8 cellular contexts compared by ENCODE assay signal in genomic region chr14:70886421-70887206, GRCh38. TPM values are rescaled to one million over a fixed set of nuclear protein-coding genes. Genes with fewer than 3 reads are reported as not detected.
DNase-seq lines count a peak whose midpoint lies in the region; ATAC-seq and TF ChIP-seq lines count a peak whose summit lies in the region.

No MANE protein-coding gene starts in this region.

- H3K9ac ChIP-seq in KMS-11: no peak overlapping the region

- peak overlapping the region; percentile 91 for H3K27ac Mint-ChIP-seq in activated naive CD8-positive, alpha-beta T cell
- H3K27ac Mint-ChIP-seq in mesothelial cell of epicardium: no peak overlapping the region

- H3K4me1 Mint-ChIP-seq in activated naive CD8-positive, alpha-beta T cell (ENCODE audit: low read depth): peaks cover 81% of the 10 kb centered on the region
- peaks cover 26% of the 10 kb centered on the region for H3K4me1 Mint-ChIP-seq in mesothelial cell of epicardium

- H3K27me3 Mint-ChIP-seq in activated naive CD8-positive, alpha-beta T cell: no peaks in the 10 kb centered on the region
- no peaks in the 10 kb centered on the region for H3K27me3 Mint-ChIP-seq in mesothelial cell of epicardium (ENCODE audit: low read depth)

- H3K4me1 ChIP-seq in KMS-11 (ENCODE audit: low read depth, poor library complexity, severe bottlenecking): peaks cover 56% of the 10 kb centered on the region

- H4K20me1 ChIP-seq in KMS-11 (ENCODE audit: insufficient read depth): no peaks in the 10 kb centered on the region

- no peaks in the 10 kb centered on the region for H3K79me2 ChIP-seq in KMS-11 (ENCODE audit: insufficient read depth, low read depth)

- H3K27ac ChIP-seq in KMS-11: peak overlapping the region; percentile 62

- ATAC-seq in GM19468 (IDR thresholded peaks at IDR 0.05; ENCODE audit: extremely low read depth, unreplicated experiment): peak; percentile 20

- DNase-seq in CD1c-positive myeloid dendritic cell (ENCODE audit: extremely low spot score) (peak; percentile 71), mesothelial cell of epicardium (ENCODE audit: low spot score in 2 of 2, unreplicated experiment in 2 of 2) (no peak), DMS79 treated with DMSO at 0.1 percent for 48 hours (lab: John Stamatoyannopoulos, UW) (no peak), HPDE6-E6E7 (ENCODE audit: extremely low spot score) (no peak)
- DNase-seq in stimulated activated CD8-positive, alpha-beta memory T cell treated with anti-CD3 and anti-CD28 coated beads, Interleukin-4, amount 100 ng/mL, for 24 hours (ENCODE audit: low read depth): peak; percentile 28

- no peaks in the 10 kb centered on the region for H3K27me3 ChIP-seq in KMS-11 (ENCODE audit: insufficient read depth, low read depth)

- H3K36me3 Mint-ChIP-seq in activated naive CD8-positive, alpha-beta T cell: no peaks in the 10 kb centered on the region
- no peaks in the 10 kb centered on the region for H3K36me3 Mint-ChIP-seq in mesothelial cell of epicardium

- TF ChIP-seq CTCF in KMS-11 (conservative IDR thresholded peaks at IDR 0.05; ENCODE audit: low read depth, low read length) (no peak), mesothelial cell of epicardium (IDR thresholded peaks at IDR 0.05; ENCODE audit: unreplicated experiment) (no peak)

- H3K4me3 Mint-ChIP-seq in activated naive CD8-positive, alpha-beta T cell: peak overlapping the region; percentile 78
- H3K4me3 Mint-ChIP-seq in mesothelial cell of epicardium: no peak overlapping the region

- peak overlapping the region; percentile 84 for H3K4me2 ChIP-seq in KMS-11

- peak overlapping the region; percentile 53 for H2AFZ ChIP-seq in KMS-11 (ENCODE audit: low read depth)

- H3K36me3 ChIP-seq in KMS-11 (ENCODE audit: insufficient read depth): no peaks in the 10 kb centered on the region

- H3K4me3 ChIP-seq in KMS-11 (IDR thresholded peaks at IDR 0.05; ENCODE audit: insufficient read depth, low read depth, low read length): no peak overlapping the region

- no peaks in the 10 kb centered on the region for H3K9me3 Mint-ChIP-seq in activated naive CD8-positive, alpha-beta T cell (ENCODE audit: low read depth)
- H3K9me3 Mint-ChIP-seq in mesothelial cell of epicardium: no peaks in the 10 kb centered on the region

RNA-seq across cellular contexts. Expression of gene PCNX1, which starts 20.6 kb away (rescaled TPM):
- total RNA-seq in mesothelial cell of epicardium: 73.5 to 77.2 TPM (median 76.2 TPM) in 3 replicates

Comparison
In these comparisons a context has a peak if more than half of its experiments do, and no peak if none do; other contexts are left out.
1. DNase-seq: peak in CD1c-positive myeloid dendritic cell (single experiment) and stimulated activated CD8-positive, alpha-beta memory T cell treated with anti-CD3 and anti-CD28 coated beads, Interleukin-4, amount 100 ng/mL, for 24 hours (single experiment); none in mesothelial cell of epicardium (0 of 2), DMS79 treated with DMSO at 0.1 percent for 48 hours (single experiment) and HPDE6-E6E7 (single experiment).